In the genomic region with DNA sequence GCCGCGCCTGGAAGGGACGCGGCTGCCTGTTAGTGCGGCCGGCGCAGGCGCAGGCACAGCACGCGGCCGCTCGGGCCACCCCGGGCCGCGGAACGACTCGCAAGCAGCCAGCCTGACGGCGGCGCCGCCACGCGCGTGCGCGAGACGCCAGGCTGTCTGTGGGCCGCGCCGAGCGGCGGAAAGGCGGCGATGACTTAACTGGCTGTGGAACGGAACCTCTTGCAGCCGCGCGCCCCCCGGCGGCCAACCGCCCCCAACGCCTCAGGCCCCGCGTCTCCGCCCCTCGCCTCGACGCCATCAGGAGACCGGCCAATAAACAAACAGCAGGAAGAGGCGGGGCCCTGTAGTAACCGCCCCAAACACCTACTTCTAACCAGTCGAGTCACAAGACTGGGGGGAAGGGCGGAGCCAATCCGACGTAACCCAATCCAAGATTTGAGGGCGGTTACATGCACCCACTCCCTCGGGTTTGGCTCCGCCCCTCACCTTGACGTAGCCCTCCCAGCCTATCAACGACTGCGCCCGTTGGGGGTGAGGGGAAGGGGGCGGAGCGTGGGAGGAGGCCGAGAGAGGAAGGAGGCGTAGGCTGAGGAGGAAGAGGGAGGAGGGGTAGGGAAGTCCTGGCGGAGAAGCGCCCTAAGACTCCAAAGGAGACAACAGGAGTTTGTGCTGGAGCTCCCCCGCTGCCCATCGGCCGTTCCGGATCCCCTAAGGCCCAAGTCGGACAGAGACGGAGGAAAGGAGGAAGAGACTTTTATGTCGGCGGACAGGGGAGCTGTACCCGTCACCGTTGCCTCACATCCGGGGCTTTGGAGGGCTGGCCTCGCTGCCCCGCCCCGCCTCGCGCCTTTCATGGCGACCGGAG, we compare ENCODE assay signal across 1 cellular context.
TF ChIP-seq lines count a peak whose summit lies in the region.

A gene (plus strand): TSS at position 566 of the 865 bp plus-strand sequence. CDS start 1,088 bp downstream, outside the sequence.

TF ChIP-seq in HEK293, 187 proteins besides CTCF, POLR2A, EP300 and RAD21 (continued from another document and continues in another):
- TF ChIP-seq, protein P1, sequence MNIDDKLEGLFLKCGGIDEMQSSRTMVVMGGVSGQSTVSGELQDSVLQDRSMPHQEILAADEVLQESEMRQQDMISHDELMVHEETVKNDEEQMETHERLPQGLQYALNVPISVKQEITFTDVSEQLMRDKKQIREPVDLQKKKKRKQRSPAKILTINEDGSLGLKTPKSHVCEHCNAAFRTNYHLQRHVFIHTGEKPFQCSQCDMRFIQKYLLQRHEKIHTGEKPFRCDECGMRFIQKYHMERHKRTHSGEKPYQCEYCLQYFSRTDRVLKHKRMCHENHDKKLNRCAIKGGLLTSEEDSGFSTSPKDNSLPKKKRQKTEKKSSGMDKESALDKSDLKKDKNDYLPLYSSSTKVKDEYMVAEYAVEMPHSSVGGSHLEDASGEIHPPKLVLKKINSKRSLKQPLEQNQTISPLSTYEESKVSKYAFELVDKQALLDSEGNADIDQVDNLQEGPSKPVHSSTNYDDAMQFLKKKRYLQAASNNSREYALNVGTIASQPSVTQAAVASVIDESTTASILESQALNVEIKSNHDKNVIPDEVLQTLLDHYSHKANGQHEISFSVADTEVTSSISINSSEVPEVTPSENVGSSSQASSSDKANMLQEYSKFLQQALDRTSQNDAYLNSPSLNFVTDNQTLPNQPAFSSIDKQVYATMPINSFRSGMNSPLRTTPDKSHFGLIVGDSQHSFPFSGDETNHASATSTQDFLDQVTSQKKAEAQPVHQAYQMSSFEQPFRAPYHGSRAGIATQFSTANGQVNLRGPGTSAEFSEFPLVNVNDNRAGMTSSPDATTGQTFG (tag by site-specific recombination; IDR thresholded peaks at IDR 0.05; ENCODE audit: borderline replicate concordance), result no peak
- no peak for TF ChIP-seq ZNF416 (tag by site-specific recombination; IDR thresholded peaks at IDR 0.05)
- TF ChIP-seq, protein P2, sequence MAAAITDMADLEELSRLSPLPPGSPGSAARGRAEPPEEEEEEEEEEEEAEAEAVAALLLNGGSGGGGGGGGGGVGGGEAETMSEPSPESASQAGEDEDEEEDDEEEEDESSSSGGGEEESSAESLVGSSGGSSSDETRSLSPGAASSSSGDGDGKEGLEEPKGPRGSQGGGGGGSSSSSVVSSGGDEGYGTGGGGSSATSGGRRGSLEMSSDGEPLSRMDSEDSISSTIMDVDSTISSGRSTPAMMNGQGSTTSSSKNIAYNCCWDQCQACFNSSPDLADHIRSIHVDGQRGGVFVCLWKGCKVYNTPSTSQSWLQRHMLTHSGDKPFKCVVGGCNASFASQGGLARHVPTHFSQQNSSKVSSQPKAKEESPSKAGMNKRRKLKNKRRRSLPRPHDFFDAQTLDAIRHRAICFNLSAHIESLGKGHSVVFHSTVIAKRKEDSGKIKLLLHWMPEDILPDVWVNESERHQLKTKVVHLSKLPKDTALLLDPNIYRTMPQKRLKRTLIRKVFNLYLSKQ (tag by site-specific recombination; IDR thresholded peaks at IDR 0.05; ENCODE audit: borderline replicate concordance), result no peak
- TF ChIP-seq, protein P3, sequence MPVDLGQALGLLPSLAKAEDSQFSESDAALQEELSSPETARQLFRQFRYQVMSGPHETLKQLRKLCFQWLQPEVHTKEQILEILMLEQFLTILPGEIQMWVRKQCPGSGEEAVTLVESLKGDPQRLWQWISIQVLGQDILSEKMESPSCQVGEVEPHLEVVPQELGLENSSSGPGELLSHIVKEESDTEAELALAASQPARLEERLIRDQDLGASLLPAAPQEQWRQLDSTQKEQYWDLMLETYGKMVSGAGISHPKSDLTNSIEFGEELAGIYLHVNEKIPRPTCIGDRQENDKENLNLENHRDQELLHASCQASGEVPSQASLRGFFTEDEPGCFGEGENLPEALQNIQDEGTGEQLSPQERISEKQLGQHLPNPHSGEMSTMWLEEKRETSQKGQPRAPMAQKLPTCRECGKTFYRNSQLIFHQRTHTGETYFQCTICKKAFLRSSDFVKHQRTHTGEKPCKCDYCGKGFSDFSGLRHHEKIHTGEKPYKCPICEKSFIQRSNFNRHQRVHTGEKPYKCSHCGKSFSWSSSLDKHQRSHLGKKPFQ (tag by site-specific recombination; IDR thresholded peaks at IDR 0.05), result no peak
- TF ChIP-seq ZNF350 (tag by site-specific recombination; IDR thresholded peaks at IDR 0.05), result no peak
- TF ChIP-seq ZNF600 (tag by site-specific recombination; IDR thresholded peaks at IDR 0.05), result peak; percentile 57
- TF ChIP-seq ZNF514 (tag by site-specific recombination; IDR thresholded peaks at IDR 0.05), result no peak
- peak; percentile 90 for TF ChIP-seq ZNF2 (tag by site-specific recombination; IDR thresholded peaks at IDR 0.05)
- TF ChIP-seq, protein P4, sequence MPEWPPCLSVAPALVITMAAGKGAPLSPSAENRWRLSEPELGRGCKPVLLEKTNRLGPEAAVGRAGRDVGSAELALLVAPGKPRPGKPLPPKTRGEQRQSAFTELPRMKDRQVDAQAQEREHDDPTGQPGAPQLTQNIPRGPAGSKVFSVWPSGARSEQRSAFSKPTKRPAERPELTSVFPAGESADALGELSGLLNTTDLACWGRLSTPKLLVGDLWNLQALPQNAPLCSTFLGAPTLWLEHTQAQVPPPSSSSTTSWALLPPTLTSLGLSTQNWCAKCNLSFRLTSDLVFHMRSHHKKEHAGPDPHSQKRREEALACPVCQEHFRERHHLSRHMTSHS (tag by site-specific recombination; IDR thresholded peaks at IDR 0.05), result no peak
- TF ChIP-seq, protein P5, sequence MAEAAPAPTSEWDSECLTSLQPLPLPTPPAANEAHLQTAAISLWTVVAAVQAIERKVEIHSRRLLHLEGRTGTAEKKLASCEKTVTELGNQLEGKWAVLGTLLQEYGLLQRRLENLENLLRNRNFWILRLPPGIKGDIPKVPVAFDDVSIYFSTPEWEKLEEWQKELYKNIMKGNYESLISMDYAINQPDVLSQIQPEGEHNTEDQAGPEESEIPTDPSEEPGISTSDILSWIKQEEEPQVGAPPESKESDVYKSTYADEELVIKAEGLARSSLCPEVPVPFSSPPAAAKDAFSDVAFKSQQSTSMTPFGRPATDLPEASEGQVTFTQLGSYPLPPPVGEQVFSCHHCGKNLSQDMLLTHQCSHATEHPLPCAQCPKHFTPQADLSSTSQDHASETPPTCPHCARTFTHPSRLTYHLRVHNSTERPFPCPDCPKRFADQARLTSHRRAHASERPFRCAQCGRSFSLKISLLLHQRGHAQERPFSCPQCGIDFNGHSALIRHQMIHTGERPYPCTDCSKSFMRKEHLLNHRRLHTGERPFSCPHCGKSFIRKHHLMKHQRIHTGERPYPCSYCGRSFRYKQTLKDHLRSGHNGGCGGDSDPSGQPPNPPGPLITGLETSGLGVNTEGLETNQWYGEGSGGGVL (tag by site-specific recombination; IDR thresholded peaks at IDR 0.05), result no peak
- TF ChIP-seq KLF16 (tag by site-specific recombination; IDR thresholded peaks at IDR 0.05), result peak; percentile 97
- no peak for TF ChIP-seq ZNF747 (tag by site-specific recombination; IDR thresholded peaks at IDR 0.05)
- TF ChIP-seq, protein P6, sequence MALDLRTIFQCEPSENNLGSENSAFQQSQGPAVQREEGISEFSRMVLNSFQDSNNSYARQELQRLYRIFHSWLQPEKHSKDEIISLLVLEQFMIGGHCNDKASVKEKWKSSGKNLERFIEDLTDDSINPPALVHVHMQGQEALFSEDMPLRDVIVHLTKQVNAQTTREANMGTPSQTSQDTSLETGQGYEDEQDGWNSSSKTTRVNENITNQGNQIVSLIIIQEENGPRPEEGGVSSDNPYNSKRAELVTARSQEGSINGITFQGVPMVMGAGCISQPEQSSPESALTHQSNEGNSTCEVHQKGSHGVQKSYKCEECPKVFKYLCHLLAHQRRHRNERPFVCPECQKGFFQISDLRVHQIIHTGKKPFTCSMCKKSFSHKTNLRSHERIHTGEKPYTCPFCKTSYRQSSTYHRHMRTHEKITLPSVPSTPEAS (tag by site-specific recombination; IDR thresholded peaks at IDR 0.05), result no peak
- TF ChIP-seq ZNF776 (tag by site-specific recombination; IDR thresholded peaks at IDR 0.05; ENCODE audit: borderline replicate concordance), result no peak
- TF ChIP-seq ZSCAN23 (tag by site-specific recombination; IDR thresholded peaks at IDR 0.05), result no peak
- TF ChIP-seq ZNF335 (tag by site-specific recombination; conservative IDR thresholded peaks at IDR 0.05), result peak; percentile 95; the same call in 1 of the 2 replicates
- TF ChIP-seq ZNF843 (tag by site-specific recombination; IDR thresholded peaks at IDR 0.05), result peak; percentile 36
- TF ChIP-seq, protein P7, sequence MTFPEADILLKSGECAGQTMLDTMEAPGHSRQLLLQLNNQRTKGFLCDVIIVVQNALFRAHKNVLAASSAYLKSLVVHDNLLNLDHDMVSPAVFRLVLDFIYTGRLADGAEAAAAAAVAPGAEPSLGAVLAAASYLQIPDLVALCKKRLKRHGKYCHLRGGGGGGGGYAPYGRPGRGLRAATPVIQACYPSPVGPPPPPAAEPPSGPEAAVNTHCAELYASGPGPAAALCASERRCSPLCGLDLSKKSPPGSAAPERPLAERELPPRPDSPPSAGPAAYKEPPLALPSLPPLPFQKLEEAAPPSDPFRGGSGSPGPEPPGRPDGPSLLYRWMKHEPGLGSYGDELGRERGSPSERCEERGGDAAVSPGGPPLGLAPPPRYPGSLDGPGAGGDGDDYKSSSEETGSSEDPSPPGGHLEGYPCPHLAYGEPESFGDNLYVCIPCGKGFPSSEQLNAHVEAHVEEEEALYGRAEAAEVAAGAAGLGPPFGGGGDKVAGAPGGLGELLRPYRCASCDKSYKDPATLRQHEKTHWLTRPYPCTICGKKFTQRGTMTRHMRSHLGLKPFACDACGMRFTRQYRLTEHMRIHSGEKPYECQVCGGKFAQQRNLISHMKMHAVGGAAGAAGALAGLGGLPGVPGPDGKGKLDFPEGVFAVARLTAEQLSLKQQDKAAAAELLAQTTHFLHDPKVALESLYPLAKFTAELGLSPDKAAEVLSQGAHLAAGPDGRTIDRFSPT (tag by site-specific recombination; IDR thresholded peaks at IDR 0.05), result no peak
- TF ChIP-seq OSR2 (tag by site-specific recombination; IDR thresholded peaks at IDR 0.05), result no peak
- TF ChIP-seq KLF9 (tag by site-specific recombination; IDR thresholded peaks at IDR 0.05; ENCODE audit: low read depth), result peak; percentile 92
- no peak for TF ChIP-seq GLI2 (tag by site-specific recombination; IDR thresholded peaks at IDR 0.05; ENCODE audit: borderline replicate concordance, low read depth)
- TF ChIP-seq ZFP3 (tag by site-specific recombination; IDR thresholded peaks at IDR 0.05; ENCODE audit: low read depth), result no peak
- TF ChIP-seq OVOL3 (tag by site-specific recombination; IDR thresholded peaks at IDR 0.05), result no peak; the same call in 1 of the 2 replicates
- TF ChIP-seq ZNF404 (tag by site-specific recombination; IDR thresholded peaks at IDR 0.05), result no peak
- no peak for TF ChIP-seq BCL11B (tag by site-specific recombination; IDR thresholded peaks at IDR 0.05; ENCODE audit: low read depth)
- TF ChIP-seq, protein P8, sequence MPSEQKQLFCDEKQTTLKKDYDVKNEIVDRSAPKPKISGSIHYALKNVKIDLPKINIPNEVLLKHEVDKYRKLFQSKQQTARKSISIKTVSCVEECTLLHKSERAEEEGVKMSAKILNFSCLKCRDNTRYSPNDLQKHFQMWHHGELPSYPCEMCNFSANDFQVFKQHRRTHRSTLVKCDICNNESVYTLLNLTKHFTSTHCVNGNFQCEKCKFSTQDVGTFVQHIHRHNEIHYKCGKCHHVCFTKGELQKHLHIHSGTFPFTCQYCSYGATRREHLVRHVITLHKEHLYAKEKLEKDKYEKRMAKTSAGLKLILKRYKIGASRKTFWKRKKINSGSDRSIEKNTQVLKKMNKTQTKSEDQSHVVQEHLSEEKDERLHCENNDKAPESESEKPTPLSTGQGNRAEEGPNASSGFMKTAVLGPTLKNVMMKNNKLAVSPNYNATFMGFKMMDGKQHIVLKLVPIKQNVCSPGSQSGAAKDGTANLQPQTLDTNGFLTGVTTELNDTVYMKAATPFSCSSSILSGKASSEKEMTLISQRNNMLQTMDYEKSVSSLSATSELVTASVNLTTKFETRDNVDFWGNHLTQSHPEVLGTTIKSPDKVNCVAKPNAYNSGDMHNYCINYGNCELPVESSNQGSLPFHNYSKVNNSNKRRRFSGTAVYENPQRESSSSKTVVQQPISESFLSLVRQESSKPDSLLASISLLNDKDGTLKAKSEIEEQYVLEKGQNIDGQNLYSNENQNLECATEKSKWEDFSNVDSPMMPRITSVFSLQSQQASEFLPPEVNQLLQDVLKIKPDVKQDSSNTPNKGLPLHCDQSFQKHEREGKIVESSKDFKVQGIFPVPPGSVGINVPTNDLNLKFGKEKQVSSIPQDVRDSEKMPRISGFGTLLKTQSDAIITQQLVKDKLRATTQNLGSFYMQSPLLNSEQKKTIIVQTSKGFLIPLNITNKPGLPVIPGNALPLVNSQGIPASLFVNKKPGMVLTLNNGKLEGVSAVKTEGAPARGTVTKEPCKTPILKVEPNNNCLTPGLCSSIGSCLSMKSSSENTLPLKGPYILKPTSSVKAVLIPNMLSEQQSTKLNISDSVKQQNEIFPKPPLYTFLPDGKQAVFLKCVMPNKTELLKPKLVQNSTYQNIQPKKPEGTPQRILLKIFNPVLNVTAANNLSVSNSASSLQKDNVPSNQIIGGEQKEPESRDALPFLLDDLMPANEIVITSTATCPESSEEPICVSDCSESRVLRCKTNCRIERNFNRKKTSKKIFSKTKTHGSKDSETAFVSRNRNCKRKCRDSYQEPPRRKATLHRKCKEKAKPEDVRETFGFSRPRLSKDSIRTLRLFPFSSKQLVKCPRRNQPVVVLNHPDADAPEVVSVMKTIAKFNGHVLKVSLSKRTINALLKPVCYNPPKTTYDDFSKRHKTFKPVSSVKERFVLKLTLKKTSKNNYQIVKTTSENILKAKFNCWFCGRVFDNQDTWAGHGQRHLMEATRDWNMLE (tag by site-specific recombination; conservative IDR thresholded peaks at IDR 0.05; ENCODE audit: low read depth), result no peak
- TF ChIP-seq ZFP41 (tag by site-specific recombination; IDR thresholded peaks at IDR 0.05; ENCODE audit: borderline replicate concordance), result no peak
- no peak for TF ChIP-seq ZNF707 (tag by site-specific recombination; IDR thresholded peaks at IDR 0.05)
- TF ChIP-seq ZNF837 (tag by site-specific recombination; IDR thresholded peaks at IDR 0.05), result no peak
- TF ChIP-seq, protein P9, sequence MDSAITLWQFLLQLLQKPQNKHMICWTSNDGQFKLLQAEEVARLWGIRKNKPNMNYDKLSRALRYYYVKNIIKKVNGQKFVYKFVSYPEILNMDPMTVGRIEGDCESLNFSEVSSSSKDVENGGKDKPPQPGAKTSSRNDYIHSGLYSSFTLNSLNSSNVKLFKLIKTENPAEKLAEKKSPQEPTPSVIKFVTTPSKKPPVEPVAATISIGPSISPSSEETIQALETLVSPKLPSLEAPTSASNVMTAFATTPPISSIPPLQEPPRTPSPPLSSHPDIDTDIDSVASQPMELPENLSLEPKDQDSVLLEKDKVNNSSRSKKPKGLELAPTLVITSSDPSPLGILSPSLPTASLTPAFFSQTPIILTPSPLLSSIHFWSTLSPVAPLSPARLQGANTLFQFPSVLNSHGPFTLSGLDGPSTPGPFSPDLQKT (IDR thresholded peaks at IDR 0.05; ENCODE audit: borderline replicate concordance, low read depth, low read length), result no peak; the same call in 1 of the 2 replicates
- TF ChIP-seq ZSCAN16 (tag by site-specific recombination; IDR thresholded peaks at IDR 0.05), result no peak
- no peak for TF ChIP-seq ZNF791 (tag by site-specific recombination; IDR thresholded peaks at IDR 0.05)
